ENCODE assay signal across 9 cellular contexts in the genomic region with DNA sequence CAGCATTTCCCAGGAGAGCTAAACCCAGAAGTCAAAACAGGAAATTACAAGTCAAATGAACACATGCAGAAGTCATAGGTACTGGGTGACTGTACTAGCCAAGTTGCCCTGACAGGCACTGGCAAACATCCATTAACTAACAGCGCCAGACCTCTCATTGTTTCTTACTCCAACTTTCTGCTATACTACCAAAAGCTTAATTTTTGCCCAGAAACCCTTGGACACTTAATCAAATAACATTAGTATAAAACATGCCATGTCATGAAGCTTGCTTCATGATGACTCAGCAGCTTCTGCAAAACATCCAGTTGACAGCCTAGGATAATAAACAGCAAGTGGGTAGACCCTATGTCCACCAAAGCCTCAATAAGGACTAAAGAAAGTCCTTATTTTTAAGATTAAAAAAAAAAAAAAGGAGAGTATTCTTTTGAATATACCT. TPM values are rescaled to one million over a fixed set of nuclear protein-coding genes. Genes with fewer than 3 reads are reported as not detected.
DNase-seq lines count a peak whose midpoint lies in the region; ATAC-seq, FAIRE-seq and TF ChIP-seq lines count a peak whose summit lies in the region.
"Had no signal": no experiment of that assay in that cellular context is flagged by ENCODE, and none has a peak within 500 bp of the region (broad histone marks: within the 10 kb centered on the region; RNA-seq: fewer than 3 reads in every experiment).

No MANE protein-coding gene starts in this region.

- TF ChIP-seq CTCF in CD14-positive monocyte (IDR thresholded peaks at IDR 0.05) (no peak), WTC11 (IDR thresholded peaks at IDR 0.05) (no peak)

- CTCF ChIA-PET in WTC11 (lab: Charles Lee) = interaction anchor here (3.4 kb wide), 1 partner anchor 101 kb away, joined by 17 read pairs; no protein-coding TSS in a partner anchor

- H3K36me3 Mint-ChIP-seq in CD14-positive monocyte = peaks cover 0 to 2% of the 10 kb centered on the region in 2 donors
- H3K36me3 Mint-ChIP-seq in WTC11 = peaks cover 3% of the 10 kb centered on the region; the same call in 1 of the 2 replicates
- H3K36me3 Mint-ChIP-seq in immature natural killer cell = no peaks in the 10 kb centered on the region

- H3K9me3 Mint-ChIP-seq in CD14-positive monocyte (peaks cover 0 to 6% (median 0%) of the 10 kb centered on the region in 7 donors), WTC11 (no peaks in the 10 kb centered on the region), immature natural killer cell (no peaks in the 10 kb centered on the region)

- FAIRE-seq in HTR-8/SVneo (lab: Jason Lieb, UNC) = no peak

- no peak overlapping the region; the same call in 1 of the 2 replicates for H3K4me3 ChIP-seq in HUES48 (ENCODE audit: low read depth, low read length)
- H3K4me3 ChIP-seq: mucosa of descending colon had no signal

- H3K4me1 Mint-ChIP-seq in CD14-positive monocyte (peaks cover 52% of the 10 kb centered on the region), WTC11 (peaks cover 30% of the 10 kb centered on the region), immature natural killer cell (peaks cover 65 to 81% of the 10 kb centered on the region in 2 donors)

- no peak for ATAC-seq in WTC11
- ATAC-seq in HG02623 (IDR thresholded peaks at IDR 0.05; ENCODE audit: unreplicated experiment) = no peak
- no peak for ATAC-seq in HG03196 (IDR thresholded peaks at IDR 0.05; ENCODE audit: unreplicated experiment)
- no peak for ATAC-seq in GM18858 (IDR thresholded peaks at IDR 0.05; ENCODE audit: unreplicated experiment)
- ATAC-seq: mucosa of descending colon had no signal

- H3K9ac ChIP-seq in HUES48 (ENCODE audit: low read depth, low read length) = no peak overlapping the region

- H3K9me3 ChIP-seq in HUES48 (ENCODE audit: control insufficient read depth, insufficient read depth, low read length) = no peaks in the 10 kb centered on the region
- H3K9me3 ChIP-seq: mucosa of descending colon had no signal

- H3K27me3 Mint-ChIP-seq in CD14-positive monocyte (ENCODE audit: low read depth in 3 of 3) (no peaks in the 10 kb centered on the region), WTC11 (ENCODE audit: low read depth) (no peaks in the 10 kb centered on the region), immature natural killer cell (ENCODE audit: low read depth in 3 of 3) (peaks cover 8 to 20% (median 20%) of the 10 kb centered on the region in 3 donors)

- peak overlapping the region; percentile 79 to 89 (median 88) for H3K27ac Mint-ChIP-seq in CD14-positive monocyte
- H3K27ac Mint-ChIP-seq in WTC11 = peak overlapping the region; percentile 74; the same call in 1 of the 2 replicates
- peak overlapping the region in 5 of 6 donors; percentile 51 to 98 (median 80) for H3K27ac Mint-ChIP-seq in immature natural killer cell

- peak overlapping the region; percentile 9 to 59 for H3K4me3 Mint-ChIP-seq in CD14-positive monocyte
- H3K4me3 Mint-ChIP-seq in WTC11 = no peak overlapping the region
- peak overlapping the region; percentile 60 to 96 (median 81) for H3K4me3 Mint-ChIP-seq in immature natural killer cell

- peak overlapping the region; percentile 55 for H3K27ac ChIP-seq in HUES48 (ENCODE audit: low read depth, low read length)

- intact Hi-C loops in CD14-positive monocyte (cut with micrococcal nuclease) = loop anchor here (10.0 kb wide), 3 partner anchors 98 to 202 kb away; a partner anchor contains a TSS

- no peaks in the 10 kb centered on the region for H3K27me3 ChIP-seq in HUES48 (ENCODE audit: control insufficient read depth, insufficient read depth, low read length)

- DNase-seq in CD14-positive monocyte (ENCODE audit: low spot score) (no peak), WTC11 (ENCODE audit: low spot score) (no peak), immature natural killer cell (peak in 1 of 3 donors; percentile 15), HTR-8/SVneo (ENCODE audit: insufficient read length, low spot score) (no peak)

- POLR2A ChIA-PET in WTC11 (lab: Charles Lee) = interaction anchor here (0.6 kb wide), 1 partner anchor 45 kb away, joined by 3 read pairs; no protein-coding TSS in a partner anchor

- peaks cover 24% of the 10 kb centered on the region; the same call in 1 of the 2 replicates for H3K4me1 ChIP-seq in HUES48 (ENCODE audit: control insufficient read depth, insufficient read depth, low read length)

- no peaks in the 10 kb centered on the region for H3K36me3 ChIP-seq in HUES48 (ENCODE audit: control insufficient read depth, insufficient read depth, low read length)

TF ChIP-seq in WTC11, 78 proteins besides CTCF, POLR2A, EP300 and RAD21 (continues in another document):
- no peak for TF ChIP-seq ZNF263 (CRISPR knock-in tag; IDR thresholded peaks at IDR 0.05; ENCODE audit: low read depth)
- TF ChIP-seq, protein P1, sequence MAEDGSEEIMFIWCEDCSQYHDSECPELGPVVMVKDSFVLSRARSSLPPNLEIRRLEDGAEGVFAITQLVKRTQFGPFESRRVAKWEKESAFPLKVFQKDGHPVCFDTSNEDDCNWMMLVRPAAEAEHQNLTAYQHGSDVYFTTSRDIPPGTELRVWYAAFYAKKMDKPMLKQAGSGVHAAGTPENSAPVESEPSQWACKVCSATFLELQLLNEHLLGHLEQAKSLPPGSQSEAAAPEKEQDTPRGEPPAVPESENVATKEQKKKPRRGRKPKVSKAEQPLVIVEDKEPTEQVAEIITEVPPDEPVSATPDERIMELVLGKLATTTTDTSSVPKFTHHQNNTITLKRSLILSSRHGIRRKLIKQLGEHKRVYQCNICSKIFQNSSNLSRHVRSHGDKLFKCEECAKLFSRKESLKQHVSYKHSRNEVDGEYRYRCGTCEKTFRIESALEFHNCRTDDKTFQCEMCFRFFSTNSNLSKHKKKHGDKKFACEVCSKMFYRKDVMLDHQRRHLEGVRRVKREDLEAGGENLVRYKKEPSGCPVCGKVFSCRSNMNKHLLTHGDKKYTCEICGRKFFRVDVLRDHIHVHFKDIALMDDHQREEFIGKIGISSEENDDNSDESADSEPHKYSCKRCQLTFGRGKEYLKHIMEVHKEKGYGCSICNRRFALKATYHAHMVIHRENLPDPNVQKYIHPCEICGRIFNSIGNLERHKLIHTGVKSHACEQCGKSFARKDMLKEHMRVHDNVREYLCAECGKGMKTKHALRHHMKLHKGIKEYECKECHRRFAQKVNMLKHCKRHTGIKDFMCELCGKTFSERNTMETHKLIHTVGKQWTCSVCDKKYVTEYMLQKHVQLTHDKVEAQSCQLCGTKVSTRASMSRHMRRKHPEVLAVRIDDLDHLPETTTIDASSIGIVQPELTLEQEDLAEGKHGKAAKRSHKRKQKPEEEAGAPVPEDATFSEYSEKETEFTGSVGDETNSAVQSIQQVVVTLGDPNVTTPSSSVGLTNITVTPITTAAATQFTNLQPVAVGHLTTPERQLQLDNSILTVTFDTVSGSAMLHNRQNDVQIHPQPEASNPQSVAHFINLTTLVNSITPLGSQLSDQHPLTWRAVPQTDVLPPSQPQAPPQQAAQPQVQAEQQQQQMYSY (CRISPR knock-in tag; IDR thresholded peaks at IDR 0.05) = no peak
- no peak for TF ChIP-seq EMX1 (CRISPR knock-in tag; IDR thresholded peaks at IDR 0.05)
- TF ChIP-seq HMGA2 (CRISPR knock-in tag; IDR thresholded peaks at IDR 0.05) = no peak
- TF ChIP-seq, protein P2, sequence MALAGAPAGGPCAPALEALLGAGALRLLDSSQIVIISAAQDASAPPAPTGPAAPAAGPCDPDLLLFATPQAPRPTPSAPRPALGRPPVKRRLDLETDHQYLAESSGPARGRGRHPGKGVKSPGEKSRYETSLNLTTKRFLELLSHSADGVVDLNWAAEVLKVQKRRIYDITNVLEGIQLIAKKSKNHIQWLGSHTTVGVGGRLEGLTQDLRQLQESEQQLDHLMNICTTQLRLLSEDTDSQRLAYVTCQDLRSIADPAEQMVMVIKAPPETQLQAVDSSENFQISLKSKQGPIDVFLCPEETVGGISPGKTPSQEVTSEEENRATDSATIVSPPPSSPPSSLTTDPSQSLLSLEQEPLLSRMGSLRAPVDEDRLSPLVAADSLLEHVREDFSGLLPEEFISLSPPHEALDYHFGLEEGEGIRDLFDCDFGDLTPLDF (CRISPR knock-in tag; IDR thresholded peaks at IDR 0.05) = no peak
- TF ChIP-seq ZNF232 (CRISPR knock-in tag; IDR thresholded peaks at IDR 0.05) = no peak
- TF ChIP-seq ETV6 (CRISPR knock-in tag; IDR thresholded peaks at IDR 0.05) = no peak
- TF ChIP-seq TEAD1 (CRISPR knock-in tag; IDR thresholded peaks at IDR 0.05) = no peak
- no peak for TF ChIP-seq ZNF671 (CRISPR knock-in tag; IDR thresholded peaks at IDR 0.05)
- TF ChIP-seq NFYB (CRISPR knock-in tag; conservative IDR thresholded peaks at IDR 0.05; ENCODE audit: low read depth) = no peak
- TF ChIP-seq ZNF138 (CRISPR knock-in tag; conservative IDR thresholded peaks at IDR 0.05) = no peak
- TF ChIP-seq, protein P3, sequence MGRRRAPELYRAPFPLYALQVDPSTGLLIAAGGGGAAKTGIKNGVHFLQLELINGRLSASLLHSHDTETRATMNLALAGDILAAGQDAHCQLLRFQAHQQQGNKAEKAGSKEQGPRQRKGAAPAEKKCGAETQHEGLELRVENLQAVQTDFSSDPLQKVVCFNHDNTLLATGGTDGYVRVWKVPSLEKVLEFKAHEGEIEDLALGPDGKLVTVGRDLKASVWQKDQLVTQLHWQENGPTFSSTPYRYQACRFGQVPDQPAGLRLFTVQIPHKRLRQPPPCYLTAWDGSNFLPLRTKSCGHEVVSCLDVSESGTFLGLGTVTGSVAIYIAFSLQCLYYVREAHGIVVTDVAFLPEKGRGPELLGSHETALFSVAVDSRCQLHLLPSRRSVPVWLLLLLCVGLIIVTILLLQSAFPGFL (CRISPR knock-in tag; IDR thresholded peaks at IDR 0.05; ENCODE audit: borderline replicate concordance) = no peak
- TF ChIP-seq FOXK1 (CRISPR knock-in tag; IDR thresholded peaks at IDR 0.05) = no peak

RNA-seq across cellular contexts. Expression of a gene that starts 3.5 kb away (rescaled TPM):
- 1 to 10 TPM in 1 of 2 donors, under 1 TPM in 1; 0.99 to 2.3 TPM for polyA plus RNA-seq in CD14-positive monocyte
- total RNA-seq in WTC11 (2021) = 58.4 to 67.0 TPM (median 60.2 TPM) in 3 replicates
- polyA plus RNA-seq in immature natural killer cell = 1 to 10 TPM; 2.0 to 7.0 (median 2.6) TPM
